19 cellular contexts compared by ENCODE assay signal in genomic region chr1:116502915-116503314, GRCh38.
A peak's percentile ranks its signal among the peaks of the same experiment; 100 is the strongest.
DNase-seq lines count a peak whose midpoint lies in the region; ATAC-seq and TF ChIP-seq lines count a peak whose summit lies in the region.
"Had no signal": no experiment of that assay in that cellular context is flagged by ENCODE, and none has a peak within 500 bp of the region (broad histone marks: within the 10 kb centered on the region; RNA-seq: fewer than 3 reads in every experiment).

No MANE protein-coding gene starts in this region.

- H3F3A ChIP-seq in SK-N-SH (replicated peaks; ENCODE audit: insufficient read depth): peaks cover 3% of the 10 kb centered on the region

- no peak for TF ChIP-seq EP300 in SK-N-SH (IDR thresholded peaks at IDR 0.05; ENCODE audit: borderline replicate concordance in 1 of 2, low read depth in 1 of 2, low read length in 1 of 2)

- no TSS peak for BruUV-seq in Calu3 (replicated peaks; lab: Mats Ljungman, UMichigan)

- no peak for TF ChIP-seq RAD21 in SK-N-SH (IDR thresholded peaks at IDR 0.05; ENCODE audit: low read length)

- no peaks in the 10 kb centered on the region for H3K9me3 Mint-ChIP-seq in CD4-positive, CD25-positive, alpha-beta regulatory T cell
- no peaks in the 10 kb centered on the region for H3K9me3 Mint-ChIP-seq in Calu3 (ENCODE audit: low read depth, unreplicated experiment)
- no peaks in the 10 kb centered on the region for H3K9me3 Mint-ChIP-seq in activated T-helper 2 cell treated with anti-CD3 and anti-CD28 coated beads, Interferon-gamma antibody, Interleukin-2, Interleukin-4, amounts not matched to agents 10 μg/mL and 5 μg/mL and 100 μg/mL, durations not matched to agents 14 hours and 24 hours and 36 hours
- peaks cover 0 to 2% (median 0%) of the 10 kb centered on the region in 11 donors for H3K9me3 Mint-ChIP-seq in naive thymus-derived CD4-positive, alpha-beta T cell
- H3K9me3 Mint-ChIP-seq in activated naive CD4-positive, alpha-beta T cell treated with anti-CD3 and anti-CD28 coated beads, Interleukin-2, amount 50 U/mL, for 72 hours: no peaks in the 10 kb centered on the region
- H3K9me3 Mint-ChIP-seq: nephron progenitor cell had no signal

- no peaks in the 10 kb centered on the region for H3K79me2 ChIP-seq in SK-N-SH (ENCODE audit: insufficient read depth)

- no peaks in the 10 kb centered on the region for H3K27me3 ChIP-seq in CD4-positive, CD25-positive, alpha-beta regulatory T cell (ENCODE audit: control insufficient read depth, insufficient read depth, low read length)
- H3K27me3 ChIP-seq in naive thymus-derived CD4-positive, alpha-beta T cell (ENCODE audit: control insufficient read depth in 2 of 2, insufficient read depth in 2 of 2, low read length in 2 of 2): no peaks in the 10 kb centered on the region
- H3K27me3 ChIP-seq in SK-N-SH (ENCODE audit: insufficient read depth): no peaks in the 10 kb centered on the region
- H3K27me3 ChIP-seq: hepatocyte, thyroid gland had no signal

- H3K27ac Mint-ChIP-seq in CD4-positive, CD25-positive, alpha-beta regulatory T cell: peak overlapping the region; percentile 88 to 96 (median 88)
- H3K27ac Mint-ChIP-seq in Calu3 (ENCODE audit: unreplicated experiment): peak overlapping the region; percentile 71
- peak overlapping the region; percentile 38 for H3K27ac Mint-ChIP-seq in activated T-helper 2 cell treated with anti-CD3 and anti-CD28 coated beads, Interferon-gamma antibody, Interleukin-2, Interleukin-4, amounts not matched to agents 10 μg/mL and 5 μg/mL and 100 μg/mL, durations not matched to agents 14 hours and 24 hours and 36 hours
- peak overlapping the region in 5 of 9 donors; percentile 66 to 92 (median 83) for H3K27ac Mint-ChIP-seq in naive thymus-derived CD4-positive, alpha-beta T cell
- no peak overlapping the region for H3K27ac Mint-ChIP-seq in activated naive CD4-positive, alpha-beta T cell treated with anti-CD3 and anti-CD28 coated beads, Interleukin-2, amount 50 U/mL, for 72 hours
- H3K27ac Mint-ChIP-seq: nephron progenitor cell, progenitor cell of endocrine pancreas had no signal

- H3K9me2 ChIP-seq in SK-N-SH: no peaks in the 10 kb centered on the region

- no peak for DNase-seq in CD4-positive, CD25-positive, alpha-beta regulatory T cell
- DNase-seq in Calu3: no peak
- no peak for DNase-seq in activated T-helper 2 cell treated with anti-CD3 and anti-CD28 coated beads, Interferon-gamma antibody, Interleukin-2, Interleukin-4, amounts not matched to agents 10 μg/mL and 5 μg/mL and 100 μg/mL, durations not matched to agents 14 hours and 24 hours and 36 hours (ENCODE audit: low spot score)
- no peak for DNase-seq in naive thymus-derived CD4-positive, alpha-beta T cell
- no peak for DNase-seq in NCI-H82 treated with DMSO at 0.1 percent for 48 hours (lab: John Stamatoyannopoulos, UW; ENCODE audit: unreplicated experiment)
- no peak for DNase-seq in SK-N-SH
- DNase-seq in activated naive CD4-positive, alpha-beta T cell treated with anti-CD3 and anti-CD28 coated beads, Interleukin-2, amount 50 U/mL, for 72 hours (ENCODE audit: low spot score in 2 of 2): no peak
- DNase-seq: activated CD8-positive, alpha-beta memory T cell treated with anti-CD3 and anti-CD28 coated beads for 24 hours; activated effector memory CD4-positive, alpha-beta T cell treated with Interleukin-2 at 50 U/mL for 16 hours; mesendoderm; NCI-H1436; NCI-H774; nephron progenitor cell; thyroid gland had no signal

- H3K4me3 ChIP-seq in CD4-positive, CD25-positive, alpha-beta regulatory T cell (ENCODE audit: low read depth, low read length): peak overlapping the region; percentile 48
- H3K4me3 ChIP-seq in naive thymus-derived CD4-positive, alpha-beta T cell (ENCODE audit: low read length): no peak overlapping the region
- H3K4me3 ChIP-seq in SK-N-SH (ENCODE audit: low read depth in 2 of 2, low read length in 1 of 2): no peak overlapping the region
- H3K4me3 ChIP-seq: hepatocyte, thyroid gland had no signal

- H3K36me3 ChIP-seq in CD4-positive, CD25-positive, alpha-beta regulatory T cell (ENCODE audit: control insufficient read depth, insufficient read depth, low read length): no peaks in the 10 kb centered on the region
- H3K36me3 ChIP-seq in naive thymus-derived CD4-positive, alpha-beta T cell (ENCODE audit: control insufficient read depth in 2 of 3, insufficient read depth in 3 of 3, low read length in 3 of 3): no peaks in the 10 kb centered on the region
- no peaks in the 10 kb centered on the region for H3K36me3 ChIP-seq in SK-N-SH (replicated peaks in 1 of 2; ENCODE audit: control insufficient read depth in 1 of 2, insufficient read depth in 2 of 2, low read length in 1 of 2)
- H3K36me3 ChIP-seq: thyroid gland had no signal

- peaks cover 14 to 50% (median 40%) of the 10 kb centered on the region in 4 donors for H3K4me1 Mint-ChIP-seq in CD4-positive, CD25-positive, alpha-beta regulatory T cell
- peaks cover 54% of the 10 kb centered on the region for H3K4me1 Mint-ChIP-seq in Calu3 (ENCODE audit: low read depth, unreplicated experiment)
- peaks cover 59% of the 10 kb centered on the region for H3K4me1 Mint-ChIP-seq in activated T-helper 2 cell treated with anti-CD3 and anti-CD28 coated beads, Interferon-gamma antibody, Interleukin-2, Interleukin-4, amounts not matched to agents 10 μg/mL and 5 μg/mL and 100 μg/mL, durations not matched to agents 14 hours and 24 hours and 36 hours (ENCODE audit: low read depth)
- peaks cover 21 to 85% (median 36%) of the 10 kb centered on the region in 7 donors for H3K4me1 Mint-ChIP-seq in naive thymus-derived CD4-positive, alpha-beta T cell

- TF ChIP-seq CTCF in Calu3 (IDR thresholded peaks at IDR 0.05; ENCODE audit: unreplicated experiment): no peak
- TF ChIP-seq CTCF in SK-N-SH (IDR thresholded peaks at IDR 0.05): no peak

- no peaks in the 10 kb centered on the region for H3K9me3 ChIP-seq in CD4-positive, CD25-positive, alpha-beta regulatory T cell (ENCODE audit: control insufficient read depth in 2 of 2, low read length in 2 of 2)
- no peaks in the 10 kb centered on the region for H3K9me3 ChIP-seq in naive thymus-derived CD4-positive, alpha-beta T cell (ENCODE audit: control insufficient read depth in 2 of 3, low read length in 3 of 3)
- H3K9me3 ChIP-seq in SK-N-SH: no peaks in the 10 kb centered on the region
- H3K9me3 ChIP-seq: thyroid gland had no signal

- no peak overlapping the region for H3K4me2 ChIP-seq in SK-N-SH
- H3K4me2 ChIP-seq: hepatocyte had no signal

- CTCF ChIA-PET in Calu3 (lab: Charles Lee): no interaction called here
- CTCF ChIA-PET in naive thymus-derived CD4-positive, alpha-beta T cell (lab: Charles Lee): interaction anchor here (1.1 to 1.5 kb wide), 3 partner anchors 17 to 364 kb away, joined by 3 to 7 read pairs (median 3); no protein-coding TSS in a partner anchor
- CTCF ChIA-PET in SK-N-SH (lab: Yijun Ruan, JAX): interaction anchor here (11.8 to 29.6 kb wide), 2 partner anchors 17 to 356 kb away, joined by 237 to 1099 read pairs; no protein-coding TSS in a partner anchor

- H3K27ac ChIP-seq in CD4-positive, CD25-positive, alpha-beta regulatory T cell (ENCODE audit: insufficient read depth, low read length, poor library complexity, severe bottlenecking): peak overlapping the region; percentile 88
- no peak overlapping the region for H3K27ac ChIP-seq in naive thymus-derived CD4-positive, alpha-beta T cell (ENCODE audit: low read depth, low read length)
- H3K27ac ChIP-seq in SK-N-SH (ENCODE audit: low read depth in 2 of 2, low read length in 1 of 2): no peak overlapping the region
- H3K27ac ChIP-seq: thyroid gland had no signal

- POLR2A ChIA-PET in naive thymus-derived CD4-positive, alpha-beta T cell (lab: Charles Lee): interaction anchor here (1.0 kb wide), 1 partner anchor 26 kb away, joined by 3 read pairs; no protein-coding TSS in a partner anchor
- POLR2A ChIA-PET in SK-N-SH (lab: Yijun Ruan, JAX): no interaction called here

- no peak for ATAC-seq in CD4-positive, CD25-positive, alpha-beta regulatory T cell (ENCODE audit: low read depth in 2 of 2)
- no peak for ATAC-seq in naive thymus-derived CD4-positive, alpha-beta T cell
- no peak for ATAC-seq in GM21526 (IDR thresholded peaks at IDR 0.05; ENCODE audit: low FRiP score, unreplicated experiment)
- no peak for ATAC-seq in activated naive CD4-positive, alpha-beta T cell treated with anti-CD3 and anti-CD28 coated beads, Interleukin-2, amount 50 U/mL, for 72 hours
- ATAC-seq: Panc1, SK-N-SH treated with all-trans-retinoic acid at 6 μM for 48 hours had no signal

- intact Hi-C loops in Calu3 (cut with micrococcal nuclease; ENCODE audit: unreplicated experiment): no loop called here
- intact Hi-C loops in activated T-helper 2 cell treated with anti-CD3 and anti-CD28 coated beads, Interferon-gamma antibody, Interleukin-2, Interleukin-4, amounts not matched to agents 10 μg/mL and 5 μg/mL and 100 μg/mL, durations not matched to agents 14 hours and 24 hours and 36 hours (cut with micrococcal nuclease): loop anchor here (10.0 kb wide), 2 partner anchors 858 to 1032 kb away; partner anchors contain the start of gene VANGL1
- intact Hi-C loops in naive thymus-derived CD4-positive, alpha-beta T cell (cut with micrococcal nuclease): loop anchor here (5.0 to 10.0 kb wide), 6 partner anchors 126 to 1102 kb away; partner anchors contain the start of genes TENT5C (in 1 of the 2) and VANGL1 (in 1 of the 2)

- no peaks in the 10 kb centered on the region for H4K20me1 ChIP-seq in SK-N-SH (ENCODE audit: insufficient read depth)

- H2AFZ ChIP-seq in SK-N-SH (ENCODE audit: low read depth): no peak overlapping the region
- H2AFZ ChIP-seq: hepatocyte had no signal

- peaks cover 38% of the 10 kb centered on the region for H3K4me1 ChIP-seq in CD4-positive, CD25-positive, alpha-beta regulatory T cell (ENCODE audit: control insufficient read depth, insufficient read depth, low read length, poor library complexity, severe bottlenecking)
- H3K4me1 ChIP-seq in naive thymus-derived CD4-positive, alpha-beta T cell (ENCODE audit: control insufficient read depth in 2 of 2, insufficient read depth in 2 of 2, low read length in 2 of 2): peaks cover 20 to 38% of the 10 kb centered on the region in 2 donors
- H3K4me1 ChIP-seq in SK-N-SH (ENCODE audit: control insufficient read depth in 1 of 2, insufficient read depth in 2 of 2, low read depth in 1 of 2, low read length in 1 of 2): peaks cover 4 to 25% of the 10 kb centered on the region in 2 experiments; a peak in 2 of 4 replicates
- H3K4me1 ChIP-seq: thyroid gland had no signal

- H3K4me3 Mint-ChIP-seq in CD4-positive, CD25-positive, alpha-beta regulatory T cell: peak overlapping the region in 1 of 4 donors; percentile 53
- no peak overlapping the region for H3K4me3 Mint-ChIP-seq in Calu3 (ENCODE audit: low read depth, unreplicated experiment)
- H3K4me3 Mint-ChIP-seq in activated T-helper 2 cell treated with anti-CD3 and anti-CD28 coated beads, Interferon-gamma antibody, Interleukin-2, Interleukin-4, amounts not matched to agents 10 μg/mL and 5 μg/mL and 100 μg/mL, durations not matched to agents 14 hours and 24 hours and 36 hours (ENCODE audit: low read depth): no peak overlapping the region
- H3K4me3 Mint-ChIP-seq in naive thymus-derived CD4-positive, alpha-beta T cell: peak overlapping the region in 2 of 10 donors; percentile 20 to 21
- H3K4me3 Mint-ChIP-seq: nephron progenitor cell had no signal

- 60% methylated on average over 2 of the region's 2 CpGs for WGBS in SK-N-SH (ENCODE audit: low lambda C conversion rate)

- H3K9ac ChIP-seq in SK-N-SH: no peak overlapping the region

- peaks cover 3% of the 10 kb centered on the region for H3K36me3 Mint-ChIP-seq in CD4-positive, CD25-positive, alpha-beta regulatory T cell
- H3K36me3 Mint-ChIP-seq in Calu3 (ENCODE audit: insufficient read depth, unreplicated experiment): peaks cover 3% of the 10 kb centered on the region
- peaks cover 28% of the 10 kb centered on the region for H3K36me3 Mint-ChIP-seq in activated T-helper 2 cell treated with anti-CD3 and anti-CD28 coated beads, Interferon-gamma antibody, Interleukin-2, Interleukin-4, amounts not matched to agents 10 μg/mL and 5 μg/mL and 100 μg/mL, durations not matched to agents 14 hours and 24 hours and 36 hours (ENCODE audit: low read depth)
- peaks cover 0 to 27% (median 0%) of the 10 kb centered on the region in 5 donors for H3K36me3 Mint-ChIP-seq in naive thymus-derived CD4-positive, alpha-beta T cell
- H3K36me3 Mint-ChIP-seq in activated naive CD4-positive, alpha-beta T cell treated with anti-CD3 and anti-CD28 coated beads, Interleukin-2, amount 50 U/mL, for 72 hours: no peaks in the 10 kb centered on the region

- H3K27me3 Mint-ChIP-seq in CD4-positive, CD25-positive, alpha-beta regulatory T cell: no peaks in the 10 kb centered on the region
- H3K27me3 Mint-ChIP-seq in Calu3 (ENCODE audit: unreplicated experiment): no peaks in the 10 kb centered on the region
- H3K27me3 Mint-ChIP-seq in activated T-helper 2 cell treated with anti-CD3 and anti-CD28 coated beads, Interferon-gamma antibody, Interleukin-2, Interleukin-4, amounts not matched to agents 10 μg/mL and 5 μg/mL and 100 μg/mL, durations not matched to agents 14 hours and 24 hours and 36 hours (ENCODE audit: low read depth): no peaks in the 10 kb centered on the region
- H3K27me3 Mint-ChIP-seq in naive thymus-derived CD4-positive, alpha-beta T cell: no peaks in the 10 kb centered on the region
- H3K27me3 Mint-ChIP-seq: progenitor cell of endocrine pancreas had no signal

Comparison
In these comparisons a context has a peak if more than half of its experiments do, and no peak if none do; other contexts are left out.
1. H3K27ac Mint-ChIP-seq: peak in CD4-positive, CD25-positive, alpha-beta regulatory T cell (3 of 3), Calu3 (single experiment), activated T-helper 2 cell treated with anti-CD3 and anti-CD28 coated beads, Interferon-gamma antibody, Interleukin-2, Interleukin-4, amounts not matched to agents 10 μg/mL and 5 μg/mL and 100 μg/mL, durations not matched to agents 14 hours and 24 hours and 36 hours (single experiment) and naive thymus-derived CD4-positive, alpha-beta T cell (5 of 9); none in activated naive CD4-positive, alpha-beta T cell treated with anti-CD3 and anti-CD28 coated beads, Interleukin-2, amount 50 U/mL, for 72 hours (0 of 2).